ENCODE assay signal across 8 cellular contexts in genomic region chr5:32232441-32233219, GRCh38. TPM values are rescaled to one million over a fixed set of nuclear protein-coding genes. Genes with fewer than 3 reads are reported as not detected.
DNase-seq lines count a peak whose midpoint lies in the region; ATAC-seq and TF ChIP-seq lines count a peak whose summit lies in the region.

No MANE protein-coding gene starts in this region.

- peaks cover 32% of the 10 kb centered on the region for H3K4me1 Mint-ChIP-seq in HFFc6 (ENCODE audit: low read depth)
- H3K4me1 Mint-ChIP-seq in activated naive CD8-positive, alpha-beta T cell treated with anti-CD3 and anti-CD28 coated beads, Interleukin-2, amount 50 U/mL, for 24 hours: peaks cover 22% of the 10 kb centered on the region

- H3K4me3 Mint-ChIP-seq in HFFc6: no peak overlapping the region
- no peak overlapping the region for H3K4me3 Mint-ChIP-seq in activated naive CD8-positive, alpha-beta T cell treated with anti-CD3 and anti-CD28 coated beads, Interleukin-2, amount 50 U/mL, for 24 hours

- peak overlapping the region; percentile 39; the same call in 1 of the 2 replicates for H3K27ac Mint-ChIP-seq in HFFc6
- H3K27ac Mint-ChIP-seq in activated naive CD8-positive, alpha-beta T cell treated with anti-CD3 and anti-CD28 coated beads, Interleukin-2, amount 50 U/mL, for 24 hours: peak overlapping the region; percentile 60

- DNase-seq in HFFc6 (peak; percentile 63), NCI-H1092 (lab: John Stamatoyannopoulos, UW) (peak; percentile 54), T follicular helper cell (ENCODE audit: low read depth) (peak; percentile 62), cardiac septum (ENCODE audit: low spot score) (peak; percentile 81), prostate gland (ENCODE audit: low spot score) (peak; percentile 90), ureter (ENCODE audit: low spot score) (peak; percentile 78)
- DNase-seq in activated naive CD8-positive, alpha-beta T cell treated with anti-CD3 and anti-CD28 coated beads, Interleukin-2, amount 50 U/mL, for 24 hours: peak; percentile 80

- no peaks in the 10 kb centered on the region for H3K27me3 ChIP-seq in prostate gland (replicated peaks; ENCODE audit: insufficient read depth)

- TF ChIP-seq CTCF in GM12872 (IDR thresholded peaks at IDR 0.05; ENCODE audit: insufficient read depth, low read depth, low read length) (peak; percentile 86), HFFc6 (IDR thresholded peaks at IDR 0.05) (peak; percentile 96), prostate gland (IDR thresholded peaks at IDR 0.05) (peak; percentile 86 to 95 (median 92))

- peak overlapping the region; percentile 85 to 91 for H3K27ac ChIP-seq in prostate gland

- peak; percentile 81 for ATAC-seq in activated naive CD8-positive, alpha-beta T cell treated with anti-CD3 and anti-CD28 coated beads, Interleukin-2, amount 50 U/mL, for 24 hours

- intact Hi-C loops in cardiac septum (cut with DNase I) (loop anchor here (2.0 to 10.0 kb wide), 3 partner anchors 60 to 352 kb away; partner anchors contain the start of genes GOLPH3 and SUB1), prostate gland (cut with DNase I) (loop anchor here (5.0 to 10.0 kb wide), 3 partner anchors 80 to 212 kb away; partner anchors contain the start of genes MTMR12 and ZFR)

- H3K36me3 ChIP-seq in prostate gland: no peaks in the 10 kb centered on the region

- H3K4me1 ChIP-seq in prostate gland (replicated peaks): peaks cover 16% of the 10 kb centered on the region

- H3K9me3 ChIP-seq in prostate gland: no peaks in the 10 kb centered on the region

- peaks cover 19% of the 10 kb centered on the region for H3K36me3 Mint-ChIP-seq in HFFc6 (ENCODE audit: low read depth)
- peaks cover 27% of the 10 kb centered on the region for H3K36me3 Mint-ChIP-seq in activated naive CD8-positive, alpha-beta T cell treated with anti-CD3 and anti-CD28 coated beads, Interleukin-2, amount 50 U/mL, for 24 hours (ENCODE audit: low read depth)

- no peak overlapping the region for H3K4me3 ChIP-seq in prostate gland

- H3K27me3 Mint-ChIP-seq in HFFc6 (ENCODE audit: insufficient read depth): peaks cover 2% of the 10 kb centered on the region; the same call in 1 of the 2 replicates
- no peaks in the 10 kb centered on the region for H3K27me3 Mint-ChIP-seq in activated naive CD8-positive, alpha-beta T cell treated with anti-CD3 and anti-CD28 coated beads, Interleukin-2, amount 50 U/mL, for 24 hours

- peak; percentile 13 for TF ChIP-seq POLR2A in prostate gland (IDR thresholded peaks at IDR 0.05)

- H3K9me3 Mint-ChIP-seq in HFFc6: no peaks in the 10 kb centered on the region
- H3K9me3 Mint-ChIP-seq in activated naive CD8-positive, alpha-beta T cell treated with anti-CD3 and anti-CD28 coated beads, Interleukin-2, amount 50 U/mL, for 24 hours: no peaks in the 10 kb centered on the region

- 19% methylated on average over 11 of the region's 11 CpGs for WGBS in prostate gland

RNA-seq across cellular contexts. Expression of gene GOLPH3, which starts 58.5 kb away (rescaled TPM):
- total RNA-seq in HFFc6 (2021; fragmentation: NEBNext Ultra II Directional; extraction: Animal tissue kit (Norgen Biotek cat#: 25700)): 10 to 100 TPM; 86.3 to 97.0 (median 93.8) TPM
- total RNA-seq in cardiac septum: 52.0 TPM
- total RNA-seq in prostate gland: 100 to 1,000 TPM; 118 to 259 TPM
- total RNA-seq in ureter: 82.0 TPM
